29 cellular contexts compared by ENCODE assay signal in genomic region chr17:68748381-68748780, GRCh38.
"Had no signal": no experiment of that assay in that cellular context is flagged by ENCODE, and none has a peak within 500 bp of the region (broad histone marks: within the 10 kb centered on the region; RNA-seq: fewer than 3 reads in every experiment).

No MANE protein-coding gene starts in this region.

- H3K27ac ChIP-seq: neural progenitor cell, ovary, parathyroid adenoma, psoas muscle, skin epidermis, spleen, suprapubic skin, testis, tibial artery, transverse colon, upper lobe of left lung, vagina had no signal

- H3K4me2 ChIP-seq: neural progenitor cell, smooth muscle cell had no signal

- H3K27me3 ChIP-seq: neural progenitor cell, ovary, spleen, suprapubic skin, testis, transverse colon, upper lobe of left lung, vagina had no signal

- H3K4me1 ChIP-seq: neural progenitor cell, parathyroid adenoma, psoas muscle, spleen, suprapubic skin, testis, tibial artery, transverse colon, upper lobe of left lung, vagina had no signal

- FAIRE-seq: urothelium cell line had no signal

- DNase-seq: natural killer cell; occipital lobe; ovary; posterior cingulate gyrus; psoas muscle; right cardiac atrium; spleen; stimulated activated CD4-positive, alpha-beta T cell treated with anti-CD3 and anti-CD28 coated beads, Interleukin-12 subunit alpha, Interleukin-12 subunit beta, amount 100 ng/mL, for 4 hours; stimulated activated CD4-positive, alpha-beta T cell treated with anti-CD3 and anti-CD28 coated beads, Interleukin-1b, Interleukin-23, amount 100 ng/mL, for 48 hours; stimulated activated CD4-positive, alpha-beta T cell treated with anti-CD3 and anti-CD28 coated beads, Interleukin-4, amount 100 ng/mL, for 1 hour; stimulated activated CD4-positive, alpha-beta T cell treated with anti-CD3 and anti-CD28 coated beads, Interleukin-4, amount 100 ng/mL, for 4 hours; stimulated activated CD8-positive, alpha-beta memory T cell treated with anti-CD3 and anti-CD28 coated beads, Interleukin-4, amount 100 ng/mL, for 48 hours; stimulated activated naive CD4-positive, alpha-beta T cell; stimulated activated naive CD8-positive, alpha-beta T cell treated with anti-CD3 and anti-CD28 coated beads, Interleukin-15, amount 100 ng/mL, for 72 hours; stimulated activated naive CD8-positive, alpha-beta T cell treated with anti-CD3 and anti-CD28 coated beads, Interleukin-15, Interleukin-2, amounts not matched to agents 100 U/mL and 50 U/mL, for 24 hours; substantia nigra; testis; tibial artery; transverse colon; upper lobe of left lung had no signal

- H3K9me3 ChIP-seq: ovary, suprapubic skin, testis, transverse colon, vagina had no signal

- H3K4me3 ChIP-seq: neural progenitor cell, ovary, psoas muscle, skin epidermis, smooth muscle cell, spleen, suprapubic skin, testis, tibial artery, transverse colon, upper lobe of left lung, vagina had no signal

- H3K9ac ChIP-seq: neural progenitor cell, parathyroid adenoma had no signal

- H2AFZ ChIP-seq: neural progenitor cell, parathyroid adenoma had no signal

- H3K36me3 ChIP-seq: neural progenitor cell, ovary, spleen, suprapubic skin, tibial artery, transverse colon, upper lobe of left lung, vagina had no signal

- ATAC-seq: natural killer cell; psoas muscle; right cardiac atrium; sciatic nerve; stimulated activated memory B cell treated with anti-CD40 and anti-IgM and Interleukin-4, amounts not matched to agents 10 μg/mL and 1 μg/mL and 100 μg/mL, for 72 hours; stimulated activated naive CD8-positive, alpha-beta T cell treated with anti-CD3 and anti-CD28 coated beads, Interleukin-15, amount 100 ng/mL, for 72 hours; stimulated activated naive CD8-positive, alpha-beta T cell treated with anti-CD3 and anti-CD28 coated beads, Interleukin-15, Interleukin-2, amounts not matched to agents 100 U/mL and 50 U/mL, for 24 hours had no signal

- H3K79me2 ChIP-seq: parathyroid adenoma had no signal
